Comparison of ENCODE assay signal across 9 cellular contexts in genomic region chr10:93746844-93747284, GRCh38. TPM values are rescaled to one million over a fixed set of nuclear protein-coding genes. Genes with fewer than 3 reads are reported as not detected.
DNase-seq lines count a peak whose midpoint lies in the region; ATAC-seq and TF ChIP-seq lines count a peak whose summit lies in the region.
"Had no signal": no experiment of that assay in that cellular context is flagged by ENCODE, and none has a peak within 500 bp of the region (broad histone marks: within the 10 kb centered on the region; RNA-seq: fewer than 3 reads in every experiment).

No MANE protein-coding gene starts in this region.

- TF ChIP-seq CTCF in Calu3 (IDR thresholded peaks at IDR 0.05; ENCODE audit: unreplicated experiment) (peak; percentile 50), WI38 (IDR thresholded peaks at IDR 0.05; ENCODE audit: low read depth, low read length) (peak; percentile 17; the same call in 1 of the 2 replicates)

- ATAC-seq in HG03175 (IDR thresholded peaks at IDR 0.05; ENCODE audit: unreplicated experiment): no peak
- no peak for ATAC-seq in HG03280 (IDR thresholded peaks at IDR 0.05; ENCODE audit: unreplicated experiment)

- peak overlapping the region; percentile 7 to 79 for H2BK12ac ChIP-seq in mesenchymal stem cell (ENCODE audit: low read length in 2 of 2)

- DNase-seq in Calu3 (peak; percentile 64), HS-27A (ENCODE audit: low read depth) (peak; percentile 90), mesenchymal stem cell (peak; percentile 99), substantia nigra (lab: John Stamatoyannopoulos, UW) (no peak)
- no peak for DNase-seq in activated T-cell treated with anti-CD3 and anti-CD28 coated beads, Interleukin-2, amount 50 U/mL, for 48 hours
- DNase-seq: left cardiac atrium had no signal

- H3K27me3 ChIP-seq in mesenchymal stem cell (ENCODE audit: control insufficient read depth in 1 of 2, insufficient read depth in 1 of 2, low read length in 2 of 2): no peaks in the 10 kb centered on the region

- peak overlapping the region; percentile 45 for H3K9ac ChIP-seq in mesenchymal stem cell (ENCODE audit: low read length)

- no peak overlapping the region for H3K4me3 Mint-ChIP-seq in Calu3 (ENCODE audit: low read depth, unreplicated experiment)

- H2BK120ac ChIP-seq in mesenchymal stem cell (ENCODE audit: low read depth, low read length): peak overlapping the region; percentile 64

- no peak overlapping the region for H2BK15ac ChIP-seq in mesenchymal stem cell (ENCODE audit: low read depth, poor library complexity, severe bottlenecking)

- intact Hi-C loops in Calu3 (cut with micrococcal nuclease; ENCODE audit: unreplicated experiment): loop anchor here (5.0 kb wide), 1 partner anchor 70 kb away; no protein-coding TSS in a partner anchor

- no peak overlapping the region for H3K23ac ChIP-seq in mesenchymal stem cell (ENCODE audit: low read length in 2 of 2)

- peak overlapping the region in 1 of 2 experiments; percentile 67 for H3K18ac ChIP-seq in mesenchymal stem cell (ENCODE audit: low read depth in 1 of 2, low read length in 2 of 2)

- H3K4me3 ChIP-seq in WI38 (ENCODE audit: low read depth, low read length) (no peak overlapping the region), mesenchymal stem cell (ENCODE audit: insufficient read depth in 1 of 2, low read depth in 1 of 2, low read length in 2 of 2) (no peak overlapping the region)

- H3K9me3 ChIP-seq in mesenchymal stem cell (ENCODE audit: control insufficient read depth, low read length): no peaks in the 10 kb centered on the region

- no peak overlapping the region for H2AFZ ChIP-seq in mesenchymal stem cell (ENCODE audit: low read depth, low read length)

- no peaks in the 10 kb centered on the region for H3K9me3 Mint-ChIP-seq in Calu3 (ENCODE audit: low read depth, unreplicated experiment)

- H3K27ac ChIP-seq in mesenchymal stem cell (ENCODE audit: low read length, poor library complexity, severe bottlenecking): peak overlapping the region; percentile 92
- no peak overlapping the region for H3K27ac ChIP-seq in substantia nigra (ENCODE audit: low read depth, low read length, poor library complexity, severe bottlenecking)

- peak overlapping the region; percentile 11 for H2BK5ac ChIP-seq in mesenchymal stem cell (ENCODE audit: low read depth, low read length, poor library complexity, severe bottlenecking)

- H3K4me2 ChIP-seq in mesenchymal stem cell (ENCODE audit: low read length, poor library complexity, severe bottlenecking): no peak overlapping the region

- H3K4me1 ChIP-seq in mesenchymal stem cell (ENCODE audit: control insufficient read depth, insufficient read depth, low read depth, low read length): peaks cover 8% of the 10 kb centered on the region

- peak overlapping the region in 1 of 2 experiments; percentile 46 for H3K4ac ChIP-seq in mesenchymal stem cell (ENCODE audit: low read depth in 1 of 2, low read length in 2 of 2)

- BruUV-seq in Calu3 (replicated peaks; lab: Mats Ljungman, UMichigan): no TSS peak

- H3K36me3 Mint-ChIP-seq in Calu3 (ENCODE audit: insufficient read depth, unreplicated experiment): no peaks in the 10 kb centered on the region

- H4K8ac ChIP-seq in mesenchymal stem cell (ENCODE audit: low read length): no peak overlapping the region

- CTCF ChIA-PET in Calu3 (lab: Charles Lee): interaction anchor here (0.7 kb wide), 2 partner anchors 38 to 689 kb away, joined by 4 to 6 read pairs; no protein-coding TSS in a partner anchor

- H3K36me3 ChIP-seq in mesenchymal stem cell (ENCODE audit: control insufficient read depth in 1 of 2, insufficient read depth in 2 of 2, low read depth in 1 of 2, low read length in 2 of 2): no peaks in the 10 kb centered on the region

- peak overlapping the region; percentile 90 for H2AK5ac ChIP-seq in mesenchymal stem cell (ENCODE audit: low read length, severe bottlenecking)

- H3K4me1 Mint-ChIP-seq in Calu3 (ENCODE audit: low read depth, unreplicated experiment): peaks cover 11% of the 10 kb centered on the region

- no peaks in the 10 kb centered on the region for H3K27me3 Mint-ChIP-seq in Calu3 (ENCODE audit: unreplicated experiment)

- no peaks in the 10 kb centered on the region for H3K79me1 ChIP-seq in mesenchymal stem cell (replicated peaks; ENCODE audit: low read length, poor library complexity, severe bottlenecking)

- 16% methylated on average over 4 of the region's 4 CpGs for WGBS in mesenchymal stem cell

- no peak overlapping the region for H3K27ac Mint-ChIP-seq in Calu3 (ENCODE audit: unreplicated experiment)

- no peak overlapping the region for H3K14ac ChIP-seq in mesenchymal stem cell (ENCODE audit: low read length in 2 of 2)

- peak overlapping the region; percentile 70 for H4K91ac ChIP-seq in mesenchymal stem cell (ENCODE audit: low read length)

RNA-seq across cellular contexts. Expression of gene LGI1, which starts 10.9 kb away (rescaled TPM):
- total RNA-seq in Calu3 (2022): not detected in 2 replicates
- 9.7 TPM for polyA plus RNA-seq in mesenchymal stem cell (2013, experiment 1 of 2)
- polyA plus RNA-seq in mesenchymal stem cell (2013, experiment 2 of 2): 11.1 TPM

RNA-seq across cellular contexts. Expression of gene FRA10AC1, which starts 44.5 kb away (rescaled TPM):
- total RNA-seq in Calu3 (2022): 6.5 and 7.6 TPM in 2 replicates
- 31.3 TPM for polyA plus RNA-seq in mesenchymal stem cell (2013, experiment 1 of 2)
- 32.4 TPM for polyA plus RNA-seq in mesenchymal stem cell (2013, experiment 2 of 2)

Comparison
In these comparisons a context has a peak if more than half of its experiments do, and no peak if none do; other contexts are left out.
1. DNase-seq: peak in Calu3 (single experiment), HS-27A (single experiment) and mesenchymal stem cell (single experiment); none in activated T-cell treated with anti-CD3 and anti-CD28 coated beads, Interleukin-2, amount 50 U/mL, for 48 hours (0 of 2) and substantia nigra (0 of 49).